13 cellular contexts compared by ENCODE assay signal in the genomic region with DNA sequence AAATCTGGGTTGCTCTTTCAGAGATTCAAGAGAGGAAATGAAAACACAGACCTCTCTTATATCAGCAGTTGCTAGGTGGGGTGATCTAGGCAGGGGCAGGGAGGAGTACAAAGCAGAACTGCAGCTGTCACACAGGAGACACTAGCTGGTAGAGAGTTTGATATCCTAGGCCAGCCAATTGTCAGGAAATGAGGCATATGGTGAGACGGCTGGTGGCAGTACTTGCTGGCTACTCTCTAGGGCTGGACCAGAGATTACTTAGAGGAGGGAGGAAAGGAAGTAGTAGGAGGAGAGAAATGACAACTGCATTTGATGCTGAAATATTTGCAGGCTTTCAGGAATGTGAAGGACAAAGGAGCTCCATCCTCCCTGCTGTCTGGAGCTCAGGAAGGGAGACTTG.
A peak's percentile ranks its signal among the peaks of the same experiment; 100 is the strongest.
DNase-seq lines count a peak whose midpoint lies in the region; ATAC-seq and TF ChIP-seq lines count a peak whose summit lies in the region.
"Had no signal": no experiment of that assay in that cellular context is flagged by ENCODE, and none has a peak within 500 bp of the region (broad histone marks: within the 10 kb centered on the region; RNA-seq: fewer than 3 reads in every experiment).

No MANE protein-coding gene starts in this region.

- H3K36me3 ChIP-seq in SK-N-SH (replicated peaks in 1 of 2; ENCODE audit: control insufficient read depth in 1 of 2, insufficient read depth in 2 of 2, low read length in 1 of 2) (peaks cover 0 to 3% of the 10 kb centered on the region in 2 experiments), aorta (ENCODE audit: control insufficient read depth in 1 of 2, insufficient read depth in 2 of 2, low read length in 1 of 2) (no peaks in the 10 kb centered on the region)
- H3K36me3 ChIP-seq: tibial artery had no signal

- H3K9me3 ChIP-seq in SK-N-SH (no peaks in the 10 kb centered on the region), aorta (ENCODE audit: control insufficient read depth, low read length) (no peaks in the 10 kb centered on the region)
- H3K9me3 ChIP-seq: tibial artery had no signal

- no peak overlapping the region for H3K9ac ChIP-seq in SK-N-SH

- no peak for TF ChIP-seq RAD21 in SK-N-SH (IDR thresholded peaks at IDR 0.05; ENCODE audit: low read length)

- POLR2A ChIA-PET in SK-N-SH (lab: Yijun Ruan, JAX) = no interaction called here

- H3K4me3 ChIP-seq in SK-N-SH (ENCODE audit: low read depth in 2 of 2, low read length in 1 of 2) (no peak overlapping the region), aorta (ENCODE audit: low read length in 2 of 2) (no peak overlapping the region)
- H3K4me3 ChIP-seq: tibial artery had no signal

- no peaks in the 10 kb centered on the region for H4K20me1 ChIP-seq in SK-N-SH (ENCODE audit: insufficient read depth)

- CTCF ChIA-PET in SK-N-SH (lab: Yijun Ruan, JAX) = interaction anchor here (1.5 kb wide), 1 partner anchor 10 kb away, joined by 8 read pairs; no protein-coding TSS in a partner anchor

- no peak overlapping the region for H3K4me2 ChIP-seq in SK-N-SH

- TF ChIP-seq EP300 in SK-N-SH (IDR thresholded peaks at IDR 0.05; ENCODE audit: borderline replicate concordance in 1 of 2, low read depth in 1 of 2, low read length in 1 of 2) = no peak

- 6% methylated on average over 1 of the region's 1 CpG for WGBS in SK-N-SH (ENCODE audit: low lambda C conversion rate)
- 4 to 7% methylated on average over 1 of the region's 1 CpG for WGBS in aorta, 2 donors

- DNase-seq in SK-N-SH (no peak), NCI-H1694 (lab: John Stamatoyannopoulos, UW) (peak; percentile 36), germinal center (ENCODE audit: low spot score) (peak; percentile 44), superior temporal gyrus (ENCODE audit: extremely low spot score) (peak; percentile 54), aorta (no peak)
- no peak for DNase-seq in stimulated activated CD4-positive, alpha-beta T cell treated with anti-CD3 and anti-CD28 coated beads, Interleukin-4, amount 100 ng/mL, for 4 hours
- DNase-seq: activated CD8-positive, alpha-beta memory T cell treated with anti-CD3 and anti-CD28 coated beads, Interleukin-2, amount 50 U/mL, for 4 hours; erythroblast; NCI-H1436; tibial artery had no signal

- TF ChIP-seq CTCF in SK-N-SH (IDR thresholded peaks at IDR 0.05) = no peak

- H3K27ac ChIP-seq in SK-N-SH (ENCODE audit: low read depth in 2 of 2, low read length in 1 of 2) = no peak overlapping the region
- H3K27ac ChIP-seq in aorta (ENCODE audit: low read depth in 1 of 2, low read length in 2 of 2) = no peak overlapping the region
- H3K27ac ChIP-seq: tibial artery had no signal

- ATAC-seq in SK-N-SH treated with all-trans-retinoic acid at 6 μM for 48 hours (no peak), HG02610 (IDR thresholded peaks at IDR 0.05; ENCODE audit: unreplicated experiment) (no peak), aorta (ENCODE audit: low FRiP score) (no peak)
- ATAC-seq: activated naive CD4-positive, alpha-beta T cell treated with anti-CD3 and anti-CD28 coated beads, Interleukin-2, amount 50 U/mL, for 72 hours had no signal

- no peak overlapping the region for H2AFZ ChIP-seq in SK-N-SH (ENCODE audit: low read depth)

- H3K27me3 ChIP-seq in SK-N-SH (ENCODE audit: insufficient read depth) (no peaks in the 10 kb centered on the region), aorta (ENCODE audit: control insufficient read depth in 1 of 2, insufficient read depth in 2 of 2, low read length in 1 of 2) (no peaks in the 10 kb centered on the region)
- H3K27me3 ChIP-seq: tibial artery had no signal

- no peaks in the 10 kb centered on the region for H3K9me2 ChIP-seq in SK-N-SH

- H3K79me2 ChIP-seq in SK-N-SH (ENCODE audit: insufficient read depth) = no peaks in the 10 kb centered on the region

- intact Hi-C loops in aorta (cut with DNase I) = no loop called here

- H3K4me1 ChIP-seq in SK-N-SH (ENCODE audit: control insufficient read depth in 1 of 2, insufficient read depth in 2 of 2, low read depth in 1 of 2, low read length in 1 of 2) (peaks cover 0 to under 1% of the 10 kb centered on the region in 2 experiments; a peak in 1 of 4 replicates), aorta (ENCODE audit: control insufficient read depth in 1 of 2, insufficient read depth in 2 of 2, low read length in 2 of 2) (no peaks in the 10 kb centered on the region)
- H3K4me1 ChIP-seq: tibial artery had no signal

- H3F3A ChIP-seq in SK-N-SH (replicated peaks; ENCODE audit: insufficient read depth) = no peaks in the 10 kb centered on the region

TF ChIP-seq in SK-N-SH, 30 proteins besides CTCF, POLR2A, EP300 and RAD21:
- TF ChIP-seq RFX5 (IDR thresholded peaks at IDR 0.05; ENCODE audit: low read length) (peak; percentile 75), EZH2phosphoT487 (IDR thresholded peaks at IDR 0.05; ENCODE audit: borderline replicate concordance, low read depth) (no peak), JUND (IDR thresholded peaks at IDR 0.05) (no peak)

TF ChIP-seq in SK-N-SH treated with all-trans-retinoic acid at 6 μM for 48 hours, 23 proteins besides CTCF, POLR2A, EP300 and RAD21 (continues in another document):
- TF ChIP-seq ARNTL (CRISPR knock-in tag; IDR thresholded peaks at IDR 0.05; ENCODE audit: borderline replicate concordance, low read depth) = no peak
- no peak for TF ChIP-seq RARB (CRISPR knock-in tag; IDR thresholded peaks at IDR 0.05)
- no peak for TF ChIP-seq ZNF8 (CRISPR knock-in tag; IDR thresholded peaks at IDR 0.05)
- no peak for TF ChIP-seq TCF4 (CRISPR knock-in tag; IDR thresholded peaks at IDR 0.05; ENCODE audit: borderline replicate concordance)
- no peak for TF ChIP-seq ZNF565 (CRISPR knock-in tag; conservative IDR thresholded peaks at IDR 0.05; ENCODE audit: low read depth)
- no peak for TF ChIP-seq GLIS3 (CRISPR knock-in tag; IDR thresholded peaks at IDR 0.05)
- TF ChIP-seq, protein P1, sequence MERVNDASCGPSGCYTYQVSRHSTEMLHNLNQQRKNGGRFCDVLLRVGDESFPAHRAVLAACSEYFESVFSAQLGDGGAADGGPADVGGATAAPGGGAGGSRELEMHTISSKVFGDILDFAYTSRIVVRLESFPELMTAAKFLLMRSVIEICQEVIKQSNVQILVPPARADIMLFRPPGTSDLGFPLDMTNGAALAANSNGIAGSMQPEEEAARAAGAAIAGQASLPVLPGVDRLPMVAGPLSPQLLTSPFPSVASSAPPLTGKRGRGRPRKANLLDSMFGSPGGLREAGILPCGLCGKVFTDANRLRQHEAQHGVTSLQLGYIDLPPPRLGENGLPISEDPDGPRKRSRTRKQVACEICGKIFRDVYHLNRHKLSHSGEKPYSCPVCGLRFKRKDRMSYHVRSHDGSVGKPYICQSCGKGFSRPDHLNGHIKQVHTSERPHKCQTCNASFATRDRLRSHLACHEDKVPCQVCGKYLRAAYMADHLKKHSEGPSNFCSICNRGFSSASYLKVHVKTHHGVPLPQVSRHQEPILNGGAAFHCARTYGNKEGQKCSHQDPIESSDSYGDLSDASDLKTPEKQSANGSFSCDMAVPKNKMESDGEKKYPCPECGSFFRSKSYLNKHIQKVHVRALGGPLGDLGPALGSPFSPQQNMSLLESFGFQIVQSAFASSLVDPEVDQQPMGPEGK (CRISPR knock-in tag; IDR thresholded peaks at IDR 0.05; ENCODE audit: borderline replicate concordance) = no peak
- no peak for TF ChIP-seq SNAI2 (CRISPR knock-in tag; IDR thresholded peaks at IDR 0.05)
- TF ChIP-seq ZC3H10 (CRISPR knock-in tag; IDR thresholded peaks at IDR 0.05) = no peak
- TF ChIP-seq, protein P2, sequence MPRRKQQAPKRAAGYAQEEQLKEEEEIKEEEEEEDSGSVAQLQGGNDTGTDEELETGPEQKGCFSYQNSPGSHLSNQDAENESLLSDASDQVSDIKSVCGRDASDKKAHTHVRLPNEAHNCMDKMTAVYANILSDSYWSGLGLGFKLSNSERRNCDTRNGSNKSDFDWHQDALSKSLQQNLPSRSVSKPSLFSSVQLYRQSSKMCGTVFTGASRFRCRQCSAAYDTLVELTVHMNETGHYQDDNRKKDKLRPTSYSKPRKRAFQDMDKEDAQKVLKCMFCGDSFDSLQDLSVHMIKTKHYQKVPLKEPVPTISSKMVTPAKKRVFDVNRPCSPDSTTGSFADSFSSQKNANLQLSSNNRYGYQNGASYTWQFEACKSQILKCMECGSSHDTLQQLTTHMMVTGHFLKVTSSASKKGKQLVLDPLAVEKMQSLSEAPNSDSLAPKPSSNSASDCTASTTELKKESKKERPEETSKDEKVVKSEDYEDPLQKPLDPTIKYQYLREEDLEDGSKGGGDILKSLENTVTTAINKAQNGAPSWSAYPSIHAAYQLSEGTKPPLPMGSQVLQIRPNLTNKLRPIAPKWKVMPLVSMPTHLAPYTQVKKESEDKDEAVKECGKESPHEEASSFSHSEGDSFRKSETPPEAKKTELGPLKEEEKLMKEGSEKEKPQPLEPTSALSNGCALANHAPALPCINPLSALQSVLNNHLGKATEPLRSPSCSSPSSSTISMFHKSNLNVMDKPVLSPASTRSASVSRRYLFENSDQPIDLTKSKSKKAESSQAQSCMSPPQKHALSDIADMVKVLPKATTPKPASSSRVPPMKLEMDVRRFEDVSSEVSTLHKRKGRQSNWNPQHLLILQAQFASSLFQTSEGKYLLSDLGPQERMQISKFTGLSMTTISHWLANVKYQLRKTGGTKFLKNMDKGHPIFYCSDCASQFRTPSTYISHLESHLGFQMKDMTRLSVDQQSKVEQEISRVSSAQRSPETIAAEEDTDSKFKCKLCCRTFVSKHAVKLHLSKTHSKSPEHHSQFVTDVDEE (CRISPR knock-in tag; IDR thresholded peaks at IDR 0.05) = no peak
- TF ChIP-seq, protein P3, sequence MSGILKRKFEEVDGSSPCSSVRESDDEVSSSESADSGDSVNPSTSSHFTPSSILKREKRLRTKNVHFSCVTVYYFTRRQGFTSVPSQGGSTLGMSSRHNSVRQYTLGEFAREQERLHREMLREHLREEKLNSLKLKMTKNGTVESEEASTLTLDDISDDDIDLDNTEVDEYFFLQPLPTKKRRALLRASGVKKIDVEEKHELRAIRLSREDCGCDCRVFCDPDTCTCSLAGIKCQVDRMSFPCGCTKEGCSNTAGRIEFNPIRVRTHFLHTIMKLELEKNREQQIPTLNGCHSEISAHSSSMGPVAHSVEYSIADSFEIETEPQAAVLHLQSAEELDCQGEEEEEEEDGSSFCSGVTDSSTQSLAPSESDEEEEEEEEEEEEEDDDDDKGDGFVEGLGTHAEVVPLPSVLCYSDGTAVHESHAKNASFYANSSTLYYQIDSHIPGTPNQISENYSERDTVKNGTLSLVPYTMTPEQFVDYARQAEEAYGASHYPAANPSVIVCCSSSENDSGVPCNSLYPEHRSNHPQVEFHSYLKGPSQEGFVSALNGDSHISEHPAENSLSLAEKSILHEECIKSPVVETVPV (CRISPR knock-in tag; IDR thresholded peaks at IDR 0.05) = no peak
- TF ChIP-seq ISL1 (CRISPR knock-in tag; IDR thresholded peaks at IDR 0.05) = no peak

Comparison
In these comparisons a context has a peak if more than half of its experiments do, and no peak if none do; other contexts are left out.
1. DNase-seq: peak in NCI-H1694 (single experiment), germinal center (single experiment) and superior temporal gyrus (single experiment); none in SK-N-SH (single experiment), stimulated activated CD4-positive, alpha-beta T cell treated with anti-CD3 and anti-CD28 coated beads, Interleukin-4, amount 100 ng/mL, for 4 hours (0 of 2) and aorta (0 of 2).